ENCODE assay signal across 28 cellular contexts in genomic region chr3:36709826-36710365, GRCh38. TPM values are rescaled to one million over a fixed set of nuclear protein-coding genes. Genes with fewer than 3 reads are reported as not detected.
"Had no signal": no experiment of that assay in that cellular context is flagged by ENCODE, and none has a peak within 500 bp of the region (broad histone marks: within the 10 kb centered on the region; RNA-seq: fewer than 3 reads in every experiment).

No MANE protein-coding gene starts in this region.

- H3K27ac ChIP-seq: ascending aorta, body of pancreas, SK-N-MC had no signal

- H3K27ac Mint-ChIP-seq: activated CD8-positive, alpha-beta T cell treated with anti-CD3 and anti-CD28 coated beads for 36 hours; activated naive CD4-positive, alpha-beta T cell treated with anti-CD3 and anti-CD28 coated beads, Interleukin-2, amount 50 U/mL, for 72 hours; activated naive CD8-positive, alpha-beta T cell treated with anti-CD3 and anti-CD28 coated beads, Interleukin-2, amount 50 U/mL, for 24 hours; T-cell had no signal

- H3K36me3 Mint-ChIP-seq: activated naive CD4-positive, alpha-beta T cell treated with anti-CD3 and anti-CD28 coated beads, Interleukin-2, amount 50 U/mL, for 72 hours; T-cell had no signal

- ATAC-seq: activated CD4-positive, CD25-positive, alpha-beta regulatory T cell treated with anti-CD3 and anti-CD28 coated beads, Interleukin-2, amount 50 U/mL, for 24 hours; activated CD8-positive, alpha-beta T cell treated with anti-CD3 and anti-CD28 coated beads for 36 hours; activated naive CD4-positive, alpha-beta T cell treated with anti-CD3 and anti-CD28 coated beads, Interleukin-2, amount 50 U/mL, for 72 hours; activated naive CD8-positive, alpha-beta T cell treated with anti-CD3 and anti-CD28 coated beads, Interleukin-2, amount 50 U/mL, for 24 hours; body of pancreas; T-cell had no signal

- H3K4me1 Mint-ChIP-seq: central memory CD8-positive, alpha-beta T cell had no signal

- H3K4me3 Mint-ChIP-seq: activated CD8-positive, alpha-beta T cell treated with anti-CD3 and anti-CD28 coated beads for 36 hours; activated naive CD8-positive, alpha-beta T cell treated with anti-CD3 and anti-CD28 coated beads, Interleukin-2, amount 50 U/mL, for 24 hours; central memory CD8-positive, alpha-beta T cell; T-cell had no signal

- H3K9me3 ChIP-seq: ascending aorta, body of pancreas had no signal

- H3K4me3 ChIP-seq: ascending aorta, body of pancreas, SK-N-MC had no signal

- H3K4me1 ChIP-seq: ascending aorta, body of pancreas had no signal

- H3K27me3 ChIP-seq: ascending aorta, body of pancreas had no signal

- H3K36me3 ChIP-seq: ascending aorta had no signal

- DNase-seq: activated CD4-positive, alpha-beta T cell treated with anti-CD3 and anti-CD28 coated beads for 4 hours; activated CD8-positive, alpha-beta memory T cell treated with anti-CD3 and anti-CD28 coated beads, Interleukin-2, amount 50 U/mL, for 48 hours; activated CD8-positive, alpha-beta T cell treated with anti-CD3 and anti-CD28 coated beads for 36 hours; activated naive CD8-positive, alpha-beta T cell treated with anti-CD3 and anti-CD28 coated beads, Interleukin-2, amount 50 U/mL, for 24 hours; activated T-cell treated with anti-CD3 and anti-CD28 coated beads, Interleukin-2, amount 50 U/mL, for 1 hour; amniotic stem cell; body of pancreas; KBM-7; NCI-H1105; NCI-H1436; NCI-H1694 treated with DMSO at 0.1 percent for 48 hours; NCI-H2081; NCI-H2171; NCI-H2227 treated with DMSO at 0.1 percent for 48 hours; NCI-H526; NCI-H774; T-cell had no signal

- H3K27me3 Mint-ChIP-seq: activated CD8-positive, alpha-beta T cell treated with anti-CD3 and anti-CD28 coated beads for 36 hours; activated naive CD8-positive, alpha-beta T cell treated with anti-CD3 and anti-CD28 coated beads, Interleukin-2, amount 50 U/mL, for 24 hours had no signal

- H3K9me3 Mint-ChIP-seq: activated CD8-positive, alpha-beta T cell treated with anti-CD3 and anti-CD28 coated beads for 36 hours; activated naive CD4-positive, alpha-beta T cell treated with anti-CD3 and anti-CD28 coated beads, Interleukin-2, amount 50 U/mL, for 72 hours; activated naive CD8-positive, alpha-beta T cell treated with anti-CD3 and anti-CD28 coated beads, Interleukin-2, amount 50 U/mL, for 24 hours; central memory CD8-positive, alpha-beta T cell; T-cell had no signal

RNA-seq across cellular contexts. Expression of gene DCLK3, which starts 54.5 kb away (rescaled TPM):
- total RNA-seq: ascending aorta; body of pancreas; LHCN-M2; M059J; NCI-H460; OCI-LY7; RPMI7951; T-cell; T-helper 2 cell treated with Interferon-gamma antibody and Interleukin-4, amounts not matched to agents 100 ng/mL and 5 ng/mL, for 36 hours had no signal
